ENCODE assay signal across 9 cellular contexts in genomic region chr6:118735320-118735719, GRCh38.
DNase-seq lines count a peak whose midpoint lies in the region; ATAC-seq and TF ChIP-seq lines count a peak whose summit lies in the region.
"Had no signal": no experiment of that assay in that cellular context is flagged by ENCODE, and none has a peak within 500 bp of the region (broad histone marks: within the 10 kb centered on the region; RNA-seq: fewer than 3 reads in every experiment).

No MANE protein-coding gene starts in this region.

- ATAC-seq in Right ventricle myocardium inferior, result peak; percentile 62
- ATAC-seq in SK-N-SH treated with all-trans-retinoic acid at 6 μM for 48 hours, result peak; percentile 69
- no peak for ATAC-seq in heart left ventricle
- ATAC-seq in upper lobe of right lung, result peak; percentile 60
- ATAC-seq in GM21737 (IDR thresholded peaks at IDR 0.05; ENCODE audit: unreplicated experiment), result no peak

- no peak for TF ChIP-seq POLR2A in heart left ventricle (IDR thresholded peaks at IDR 0.05)
- TF ChIP-seq POLR2A in erythroblast (IDR thresholded peaks at IDR 0.05; ENCODE audit: low read length), result no peak

- intact Hi-C loops in Right ventricle myocardium inferior (cut with DNase I) (no loop called here), heart left ventricle (cut with DNase I) (no loop called here), upper lobe of right lung (cut with DNase I) (no loop called here)

- 21 to 35% (median 31%) methylated on average over 2 of the region's 2 CpGs for WGBS in heart left ventricle, 4 donors

- H3K4me3 ChIP-seq in right atrium auricular region (no peak overlapping the region), heart left ventricle (no peak overlapping the region), upper lobe of right lung (no peak overlapping the region)
- H3K4me3 ChIP-seq: coronary artery had no signal

- DNase-seq in Right ventricle myocardium inferior (ENCODE audit: missing footprints), result no peak
- no peak for DNase-seq in right atrium auricular region (ENCODE audit: low spot score)
- DNase-seq in heart left ventricle, result no peak
- DNase-seq in upper lobe of right lung, result no peak
- no peak for DNase-seq in erythroblast (lab: John Stamatoyannopoulos, UW)
- DNase-seq in NOMO-1 treated with DMSO at 0.1 percent for 48 hours (lab: John Stamatoyannopoulos, UW; ENCODE audit: unreplicated experiment), result no peak

- no peaks in the 10 kb centered on the region for H3K27me3 ChIP-seq in right atrium auricular region
- H3K27me3 ChIP-seq in heart left ventricle, result no peaks in the 10 kb centered on the region
- H3K27me3 ChIP-seq in upper lobe of right lung, result no peaks in the 10 kb centered on the region

- peaks cover 0 to 4% of the 10 kb centered on the region in 2 donors for H3K4me1 ChIP-seq in right atrium auricular region
- H3K4me1 ChIP-seq in heart left ventricle, result peaks cover 0 to 7% (median under 1%) of the 10 kb centered on the region in 12 donors
- no peaks in the 10 kb centered on the region for H3K4me1 ChIP-seq in upper lobe of right lung

- peak in 1 of 2 donors; percentile 64 for TF ChIP-seq CTCF in right atrium auricular region (IDR thresholded peaks at IDR 0.05)
- peak in 9 of 12 donors; percentile 11 to 48 (median 37) for TF ChIP-seq CTCF in heart left ventricle (IDR thresholded peaks at IDR 0.05)
- peak; percentile 37 for TF ChIP-seq CTCF in upper lobe of right lung (IDR thresholded peaks at IDR 0.05)

- H3K36me3 ChIP-seq in right atrium auricular region (no peaks in the 10 kb centered on the region), heart left ventricle (no peaks in the 10 kb centered on the region), upper lobe of right lung (no peaks in the 10 kb centered on the region)

- H3K9me3 ChIP-seq in right atrium auricular region (no peaks in the 10 kb centered on the region), heart left ventricle (no peaks in the 10 kb centered on the region), upper lobe of right lung (no peaks in the 10 kb centered on the region)

- H3K27ac ChIP-seq in right atrium auricular region, result no peak overlapping the region
- no peak overlapping the region for H3K27ac ChIP-seq in heart left ventricle
- no peak overlapping the region for H3K27ac ChIP-seq in upper lobe of right lung
- H3K27ac ChIP-seq: coronary artery had no signal

TF ChIP-seq in SK-N-SH treated with all-trans-retinoic acid at 6 μM for 48 hours, 23 proteins besides CTCF, POLR2A, EP300 and RAD21:
- TF ChIP-seq ZNF8 (CRISPR knock-in tag; IDR thresholded peaks at IDR 0.05) (no peak), CSRNP3 (CRISPR knock-in tag; IDR thresholded peaks at IDR 0.05) (no peak), CSDC2 (CRISPR knock-in tag; IDR thresholded peaks at IDR 0.05) (no peak), ZNF70 (CRISPR knock-in tag; IDR thresholded peaks at IDR 0.05) (no peak), POU6F1 (CRISPR knock-in tag; IDR thresholded peaks at IDR 0.05; ENCODE audit: borderline replicate concordance, low read depth) (no peak), ARNTL (CRISPR knock-in tag; IDR thresholded peaks at IDR 0.05; ENCODE audit: borderline replicate concordance, low read depth) (no peak), ISL1 (CRISPR knock-in tag; IDR thresholded peaks at IDR 0.05) (no peak), ZNF565 (CRISPR knock-in tag; conservative IDR thresholded peaks at IDR 0.05; ENCODE audit: low read depth) (no peak), ZFP3 (CRISPR knock-in tag; IDR thresholded peaks at IDR 0.05) (no peak), SNAI2 (CRISPR knock-in tag; IDR thresholded peaks at IDR 0.05) (no peak), PPARA (CRISPR knock-in tag; IDR thresholded peaks at IDR 0.05; ENCODE audit: borderline replicate concordance) (no peak), PATZ1 (CRISPR knock-in tag; IDR thresholded peaks at IDR 0.05; ENCODE audit: borderline replicate concordance) (no peak), CREB5 (CRISPR knock-in tag; IDR thresholded peaks at IDR 0.05; ENCODE audit: low read depth) (no peak), GLIS3 (CRISPR knock-in tag; IDR thresholded peaks at IDR 0.05) (no peak), BACH2 (CRISPR knock-in tag; IDR thresholded peaks at IDR 0.05; ENCODE audit: borderline replicate concordance) (no peak), TSHZ2 (CRISPR knock-in tag; IDR thresholded peaks at IDR 0.05) (no peak), ZC3H10 (CRISPR knock-in tag; IDR thresholded peaks at IDR 0.05) (no peak)

Comparison
In these comparisons a context has a peak if more than half of its experiments do, and no peak if none do; other contexts are left out.
1. ATAC-seq: peak in Right ventricle myocardium inferior (single experiment), SK-N-SH treated with all-trans-retinoic acid at 6 μM for 48 hours (single experiment) and upper lobe of right lung (single experiment); none in heart left ventricle (0 of 4) and GM21737 (single experiment).